In genomic region chr3:134315286-134316106, GRCh38 we compare ENCODE assay signal across 11 cellular contexts. TPM values are rescaled to one million over a fixed set of nuclear protein-coding genes. Genes with fewer than 3 reads are reported as not detected.
A peak's percentile ranks its signal among the peaks of the same experiment; 100 is the strongest.
DNase-seq lines count a peak whose midpoint lies in the region; ATAC-seq and TF ChIP-seq lines count a peak whose summit lies in the region.
"Had no signal": no experiment of that assay in that cellular context is flagged by ENCODE, and none has a peak within 500 bp of the region (broad histone marks: within the 10 kb centered on the region; RNA-seq: fewer than 3 reads in every experiment).

No MANE protein-coding gene starts in this region.

- H3K4me3 Mint-ChIP-seq in activated CD4-positive, alpha-beta memory T cell treated with anti-CD3 and anti-CD28 coated beads for 36 hours: no peak overlapping the region

- no peaks in the 10 kb centered on the region for H3K36me3 Mint-ChIP-seq in activated CD4-positive, alpha-beta memory T cell treated with anti-CD3 and anti-CD28 coated beads for 36 hours

- peak; percentile 60 for ATAC-seq in Panc1
- ATAC-seq in HG02852 (IDR thresholded peaks at IDR 0.05; ENCODE audit: unreplicated experiment): no peak
- no peak for ATAC-seq in GM21723 (IDR thresholded peaks at IDR 0.05; ENCODE audit: unreplicated experiment)

- WGBS in transverse colon (ENCODE audit: low coverage in 1 of 2), 2 donors: 67 to 75% methylated on average over 4 to 14 of the region's 14 CpGs

- no peak overlapping the region for H3K27ac Mint-ChIP-seq in activated CD4-positive, alpha-beta memory T cell treated with anti-CD3 and anti-CD28 coated beads for 36 hours

- H3K27ac ChIP-seq in Panc1 (ENCODE audit: low read length) (peak overlapping the region; percentile 83), transverse colon (peak overlapping the region; percentile 77 to 87 (median 82))

- in situ Hi-C loops in Panc1 (cut with HindIII; ENCODE audit: low pct_unique_long_range_greater_than_20kb, low sequenced_read_pairs) (no loop called here), transverse colon (cut with MboI; ENCODE audit: low pct_ligation_motif_present in 1 of 4, low pct_unique_long_range_greater_than_20kb in 1 of 4, low sequenced_read_pairs in 3 of 4) (loop anchor here in 1 of 4 donors (10.0 kb wide), 1 partner anchor 49 kb away; no protein-coding TSS in a partner anchor)

- H3K36me3 ChIP-seq in Panc1 (ENCODE audit: control insufficient read depth, insufficient read depth, low read length): no peaks in the 10 kb centered on the region
- H3K36me3 ChIP-seq in transverse colon: no peaks in the 10 kb centered on the region

- POLR2A ChIA-PET in Panc1 (lab: Charles Lee): interaction anchor here (0.6 kb wide), 2 partner anchors 55 to 548 kb away, joined by 3 read pairs; no protein-coding TSS in a partner anchor
- POLR2A ChIA-PET in activated CD4-positive, alpha-beta memory T cell treated with anti-CD3 and anti-CD28 coated beads for 36 hours (lab: Charles Lee): no interaction called here

- CTCF ChIA-PET in Panc1 (lab: Charles Lee): interaction anchor here (1.0 kb wide), 1 partner anchor 50 kb away, joined by 3 read pairs; no protein-coding TSS in a partner anchor
- CTCF ChIA-PET in activated CD4-positive, alpha-beta memory T cell treated with anti-CD3 and anti-CD28 coated beads for 36 hours (lab: Charles Lee): interaction anchor here (1.4 kb wide), 1 partner anchor 158 kb away, joined by 6 read pairs; no protein-coding TSS in a partner anchor

- no peaks in the 10 kb centered on the region for H3K4me1 Mint-ChIP-seq in activated CD4-positive, alpha-beta memory T cell treated with anti-CD3 and anti-CD28 coated beads for 36 hours (ENCODE audit: low read depth)

- no peak for TF ChIP-seq POLR2A in transverse colon (IDR thresholded peaks at IDR 0.05)

- H3K4me3 ChIP-seq in Panc1 (ENCODE audit: low read depth in 2 of 2, low read length in 2 of 2) (no peak overlapping the region), epithelial cell of esophagus (ENCODE audit: low read length) (no peak overlapping the region), transverse colon (no peak overlapping the region)

- peaks cover 35% of the 10 kb centered on the region for H3K27me3 Mint-ChIP-seq in activated CD4-positive, alpha-beta memory T cell treated with anti-CD3 and anti-CD28 coated beads for 36 hours

- no peak for TF ChIP-seq CTCF in Panc1 (IDR thresholded peaks at IDR 0.05)
- TF ChIP-seq CTCF in epithelial cell of esophagus (IDR thresholded peaks at IDR 0.05; ENCODE audit: insufficient read depth, low read depth, low read length, missing control alignments): no peak
- TF ChIP-seq CTCF in transverse colon (IDR thresholded peaks at IDR 0.05): no peak

- TF ChIP-seq EP300 in transverse colon (IDR thresholded peaks at IDR 0.05; ENCODE audit: low read depth): no peak

- peaks cover 68% of the 10 kb centered on the region for H3K4me1 ChIP-seq in Panc1 (ENCODE audit: control insufficient read depth, insufficient read depth, low read length)
- peaks cover 11 to 37% (median 26%) of the 10 kb centered on the region in 4 donors for H3K4me1 ChIP-seq in transverse colon

- no peak for DNase-seq in Panc1 (ENCODE audit: low read depth, low spot score)
- DNase-seq in epithelial cell of esophagus (ENCODE audit: low read depth): peak; percentile 37
- DNase-seq in mesenteric fat pad (ENCODE audit: low spot score): peak; percentile 92
- peak; percentile 33 for DNase-seq in transverse colon
- no peak for DNase-seq in activated CD4-positive, alpha-beta memory T cell treated with anti-CD3 and anti-CD28 coated beads for 36 hours
- DNase-seq in DMS53 (lab: John Stamatoyannopoulos, UW): no peak
- DNase-seq: midbrain, NCI-H1930 had no signal

- no peaks in the 10 kb centered on the region for H3K9me3 Mint-ChIP-seq in activated CD4-positive, alpha-beta memory T cell treated with anti-CD3 and anti-CD28 coated beads for 36 hours

- H3K27me3 ChIP-seq in Panc1 (ENCODE audit: control insufficient read depth, insufficient read depth, low read length): no peaks in the 10 kb centered on the region
- no peaks in the 10 kb centered on the region for H3K27me3 ChIP-seq in transverse colon

- H3K9me3 ChIP-seq in Panc1 (ENCODE audit: control insufficient read depth, insufficient read depth, low read depth, low read length) (no peaks in the 10 kb centered on the region), transverse colon (no peaks in the 10 kb centered on the region)

- BruUV-seq in Panc1 (replicated peaks; lab: Mats Ljungman, UMichigan): no TSS peak

- intact Hi-C loops in Panc1 (cut with micrococcal nuclease; ENCODE audit: unreplicated experiment): loop anchor here (2.0 kb wide), 1 partner anchor 43 kb away; no protein-coding TSS in a partner anchor
- intact Hi-C loops in transverse colon (cut with DNase I; ENCODE audit: low total_unique reads): no loop called here
- intact Hi-C loops in activated CD4-positive, alpha-beta memory T cell treated with anti-CD3 and anti-CD28 coated beads for 36 hours (cut with micrococcal nuclease): no loop called here

RNA-seq across cellular contexts. Expression of gene AMOTL2, which starts 58.8 kb away (rescaled TPM):
- 146 TPM for total RNA-seq in Panc1 (2021; ENCODE audit: unreplicated experiment)
- 73.2 TPM for polyA plus RNA-seq in Panc1 (2012; ENCODE audit: insufficient read length)
- 272 TPM for total RNA-seq in mesenteric fat pad
- total RNA-seq in transverse colon: 10 to 100 TPM; 14.5 to 50.9 (median 23.8) TPM
- under 1 TPM; 0.12 to 0.39 TPM for total RNA-seq in activated CD4-positive, alpha-beta memory T cell treated with anti-CD3 and anti-CD28 coated beads for 36 hours
- total RNA-seq: T-helper 1 cell treated with Interleukin-12 subunit alpha and Interleukin-12 subunit beta and Interleukin-4 antibody, amounts not matched to agents 30 ng/mL and 1 ng/mL, for 36 hours had no signal

Comparison
In these comparisons a context has a peak if more than half of its experiments do, and no peak if none do; other contexts are left out.
1. DNase-seq: peak in epithelial cell of esophagus (single experiment), mesenteric fat pad (single experiment) and transverse colon (single experiment); none in Panc1 (single experiment), activated CD4-positive, alpha-beta memory T cell treated with anti-CD3 and anti-CD28 coated beads for 36 hours (single experiment) and DMS53 (single experiment).
2. RNA of gene AMOTL2, which starts 58.8 kb away (total RNA-seq): 272 TPM in mesenteric fat pad (single experiment), 146 TPM in Panc1 (single experiment) and 14.5 to 50.9 TPM in transverse colon; 0.12 to 0.39 TPM in activated CD4-positive, alpha-beta memory T cell treated with anti-CD3 and anti-CD28 coated beads for 36 hours; every median in the first group is over 10 times any median in the second.